Comparison of ENCODE assay signal across 7 cellular contexts in the genomic region with DNA sequence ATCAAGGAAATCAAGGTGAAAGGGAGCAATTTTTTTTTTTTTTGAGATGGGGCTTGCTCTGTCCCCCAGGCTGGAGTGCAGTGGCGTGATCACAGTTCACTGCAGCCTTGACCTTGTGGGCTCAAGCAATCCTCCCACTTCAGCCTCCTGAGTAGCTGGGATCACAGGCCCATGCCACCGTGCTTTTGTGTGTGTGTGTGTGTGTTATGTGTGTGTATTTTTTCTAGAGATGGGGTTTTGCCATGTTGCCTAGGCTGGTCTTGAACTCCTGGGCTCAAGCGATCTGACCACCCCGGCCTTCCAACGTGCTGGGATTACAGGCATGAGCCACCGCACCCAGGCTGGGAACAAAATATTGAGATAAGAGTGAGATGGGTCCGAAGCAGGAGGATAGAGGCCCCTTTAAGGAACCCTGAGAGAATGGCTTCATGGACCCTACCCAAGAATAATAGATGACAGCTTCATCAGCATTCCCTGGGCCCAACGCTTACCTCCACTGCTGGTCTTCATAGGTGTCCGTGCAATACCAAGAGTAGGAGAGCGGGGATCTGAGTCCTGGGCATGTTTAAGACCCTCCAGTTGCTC. TPM values are rescaled to one million over a fixed set of nuclear protein-coding genes. Genes with fewer than 3 reads are reported as not detected.
A peak's percentile ranks its signal among the peaks of the same experiment; 100 is the strongest.
DNase-seq lines count a peak whose midpoint lies in the region; ATAC-seq and TF ChIP-seq lines count a peak whose summit lies in the region.
"Had no signal": no experiment of that assay in that cellular context is flagged by ENCODE, and none has a peak within 500 bp of the region (broad histone marks: within the 10 kb centered on the region; RNA-seq: fewer than 3 reads in every experiment).

No MANE protein-coding gene starts in this region.

- peaks cover 22% of the 10 kb centered on the region for H3K4me1 ChIP-seq in ACC112 (ENCODE audit: control insufficient read depth, insufficient read depth, low read length, unreplicated experiment)
- H3K4me1 ChIP-seq in KMS-11 (ENCODE audit: low read depth, poor library complexity, severe bottlenecking) = peaks cover 29% of the 10 kb centered on the region
- H3K4me1 ChIP-seq in esophagus squamous epithelium = peaks cover 11 to 29% (median 24%) of the 10 kb centered on the region in 3 donors
- peaks cover 0 to 32% (median 10%) of the 10 kb centered on the region in 3 donors for H3K4me1 ChIP-seq in gastroesophageal sphincter

- peak overlapping the region; percentile 95 for H3K4me2 ChIP-seq in KMS-11

- H2AFZ ChIP-seq in ACC112 (ENCODE audit: low read length, unreplicated experiment) (no peak overlapping the region), KMS-11 (ENCODE audit: low read depth) (no peak overlapping the region)

- no peaks in the 10 kb centered on the region for H3K27me3 ChIP-seq in ACC112 (ENCODE audit: insufficient read depth, low read length)
- H3K27me3 ChIP-seq in KMS-11 (ENCODE audit: insufficient read depth, low read depth) = no peaks in the 10 kb centered on the region
- H3K27me3 ChIP-seq in esophagus squamous epithelium = no peaks in the 10 kb centered on the region
- H3K27me3 ChIP-seq in gastroesophageal sphincter = no peaks in the 10 kb centered on the region

- TF ChIP-seq CTCF in KMS-11 (conservative IDR thresholded peaks at IDR 0.05; ENCODE audit: low read depth, low read length) = no peak
- no peak for TF ChIP-seq CTCF in esophagus squamous epithelium (IDR thresholded peaks at IDR 0.05)
- no peak for TF ChIP-seq CTCF in gastroesophageal sphincter (IDR thresholded peaks at IDR 0.05)

- intact Hi-C loops in esophagus squamous epithelium (cut with DNase I) = no loop called here

- no peak for TF ChIP-seq EP300 in gastroesophageal sphincter (IDR thresholded peaks at IDR 0.05)

- H4K20me1 ChIP-seq in KMS-11 (ENCODE audit: insufficient read depth) = no peaks in the 10 kb centered on the region

- TF ChIP-seq POLR2A in esophagus squamous epithelium (IDR thresholded peaks at IDR 0.05) (no peak), gastroesophageal sphincter (IDR thresholded peaks at IDR 0.05) (no peak)

- H3K27ac ChIP-seq in ACC112 (ENCODE audit: low read depth, low read length) (peak overlapping the region; percentile 64; the same call in 1 of the 2 replicates), KMS-11 (no peak overlapping the region), esophagus squamous epithelium (peak overlapping the region in 1 of 4 donors; percentile 99), gastroesophageal sphincter (no peak overlapping the region)

- ATAC-seq in gastroesophageal sphincter = no peak

- H3K9ac ChIP-seq in KMS-11 = peak overlapping the region; percentile 18; the same call in 1 of the 2 replicates

- WGBS in esophagus squamous epithelium, 2 donors = 71 to 82% methylated on average over 6 to 10 of the region's 10 CpGs
- WGBS in gastroesophageal sphincter (ENCODE audit: low coverage in 1 of 2), 2 donors = 42 to 66% methylated on average over 3 of the region's 10 CpGs

- no peak for DNase-seq in esophagus squamous epithelium (lab: John Stamatoyannopoulos, UW)
- DNase-seq in NCI-H226 = no peak
- no peak for DNase-seq in LoVo (ENCODE audit: low spot score)
- DNase-seq: NCI-H187 had no signal

- peaks cover 3% of the 10 kb centered on the region; the same call in 1 of the 2 replicates for H3K36me3 ChIP-seq in ACC112 (ENCODE audit: insufficient read depth, low read length)
- no peaks in the 10 kb centered on the region for H3K36me3 ChIP-seq in KMS-11 (ENCODE audit: insufficient read depth)
- peaks cover 0 to 45% (median 0%) of the 10 kb centered on the region in 3 donors for H3K36me3 ChIP-seq in esophagus squamous epithelium
- peaks cover 0 to 31% of the 10 kb centered on the region in 2 donors for H3K36me3 ChIP-seq in gastroesophageal sphincter

- peaks cover 36% of the 10 kb centered on the region for H3K79me2 ChIP-seq in ACC112 (ENCODE audit: control insufficient read depth, insufficient read depth, low read length, unreplicated experiment)
- H3K79me2 ChIP-seq in KMS-11 (ENCODE audit: insufficient read depth, low read depth) = peaks cover 34% of the 10 kb centered on the region

- H3K4me3 ChIP-seq in ACC112 (ENCODE audit: low read depth, low read length) (peak overlapping the region; percentile 86), KMS-11 (IDR thresholded peaks at IDR 0.05; ENCODE audit: insufficient read depth, low read depth, low read length) (no peak overlapping the region), esophagus squamous epithelium (peak overlapping the region in 3 of 4 donors; percentile 58 to 86 (median 83)), gastroesophageal sphincter (no peak overlapping the region)

- H3K9me3 ChIP-seq in esophagus squamous epithelium (no peaks in the 10 kb centered on the region), gastroesophageal sphincter (no peaks in the 10 kb centered on the region)

RNA-seq across cellular contexts. Expression of a gene that starts 1.0 kb away (rescaled TPM):
- total RNA-seq in esophagus squamous epithelium (10 to 100 TPM in 3 of 4 donors, 1 to 10 TPM in 1; 5.9 to 20.0 (median 12.8) TPM), gastroesophageal sphincter (1 to 10 TPM; 1.1 to 5.9 (median 1.4) TPM)

RNA-seq across cellular contexts. Expression of a gene that starts 1.9 kb away (rescaled TPM):
- total RNA-seq in esophagus squamous epithelium (10 to 100 TPM; 50.6 to 60.0 (median 54.0) TPM), gastroesophageal sphincter (10 to 100 TPM; 43.4 to 70.9 (median 65.0) TPM)

RNA-seq across cellular contexts. Expression of a gene that starts 9.3 kb away (rescaled TPM):
- under 1 TPM in 1 of 4 donors, not detected in 3; 0.76 TPM for total RNA-seq in esophagus squamous epithelium
- 1 to 10 TPM in 3 of 4 donors, under 1 TPM in 1; 0.45 to 1.8 (median 1.3) TPM for total RNA-seq in gastroesophageal sphincter

RNA-seq across cellular contexts. Expression of a gene that starts 17.3 kb away (rescaled TPM):
- total RNA-seq in esophagus squamous epithelium = 100 to 1,000 TPM; 547 to 938 (median 723) TPM
- 100 to 1,000 TPM; 324 to 473 (median 392) TPM for total RNA-seq in gastroesophageal sphincter

RNA-seq across cellular contexts. Expression of a gene that starts 21.9 kb away (rescaled TPM):
- total RNA-seq in esophagus squamous epithelium (1 to 10 TPM; 2.6 to 6.6 (median 4.4) TPM), gastroesophageal sphincter (10 to 100 TPM; 17.3 to 28.3 (median 23.0) TPM)

Comparison
In these comparisons a context has a peak if more than half of its experiments do, and no peak if none do; other contexts are left out.
1. H3K4me3 ChIP-seq: peak in ACC112 (single experiment) and esophagus squamous epithelium (3 of 4); none in KMS-11 (single experiment) and gastroesophageal sphincter (0 of 2).